ENCODE assay signal across 4 cellular contexts in genomic region chr9:33386641-33386996, GRCh38. TPM values are rescaled to one million over a fixed set of nuclear protein-coding genes. Genes with fewer than 3 reads are reported as not detected.
"Had no signal": no experiment of that assay in that cellular context is flagged by ENCODE, and none has a peak within 500 bp of the region (broad histone marks: within the 10 kb centered on the region; RNA-seq: fewer than 3 reads in every experiment).

No MANE protein-coding gene starts in this region.

RNA-seq across cellular contexts. Expression of gene AQP7, which starts 15.7 kb away (rescaled TPM):
- total RNA-seq: GM23338, H1, H9, IMR-90 had no signal
